Comparison of ENCODE assay signal across 24 cellular contexts in the genomic region with DNA sequence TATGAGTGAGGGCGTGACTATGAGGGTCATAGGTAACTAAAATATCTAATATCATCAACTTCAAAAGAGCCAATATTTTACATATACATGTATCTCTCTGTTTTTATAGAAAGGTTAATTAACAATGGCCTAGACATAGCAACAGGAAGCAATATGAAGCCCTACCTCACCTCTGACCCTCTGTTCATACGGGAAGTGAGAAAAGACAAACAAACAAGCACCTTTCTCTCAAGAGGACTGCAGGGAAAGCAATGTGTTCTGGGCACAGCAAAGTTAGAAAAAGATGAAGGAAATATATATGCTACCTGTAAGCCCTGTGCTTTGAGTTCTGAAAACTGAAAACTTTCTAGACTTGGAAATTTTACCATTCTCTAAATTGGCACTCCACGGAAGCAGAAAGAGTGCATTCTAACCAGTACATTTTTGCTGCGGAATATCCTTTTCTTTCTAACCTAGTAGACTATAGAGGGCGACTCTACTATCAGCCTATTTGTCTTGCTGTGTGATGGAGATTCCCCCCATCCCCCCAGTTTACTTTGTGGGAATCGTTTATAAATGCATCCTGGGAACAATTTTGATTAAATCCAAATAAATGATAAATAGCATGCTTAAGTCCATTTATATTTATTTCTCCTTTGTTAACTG.
"Had no signal": no experiment of that assay in that cellular context is flagged by ENCODE, and none has a peak within 500 bp of the region (broad histone marks: within the 10 kb centered on the region; RNA-seq: fewer than 3 reads in every experiment).

No MANE protein-coding gene starts in this region.

- H3K27ac Mint-ChIP-seq: activated CD4-positive, alpha-beta T cell treated with anti-CD3 and anti-CD28 coated beads, Interleukin-2, amount 10 ng/mL, durations not matched to agents 24 days and 14 days; activated naive CD8-positive, alpha-beta T cell; progenitor cell of endocrine pancreas had no signal

- H3K4me3 ChIP-seq: coronary artery, left ventricle myocardium inferior, right atrium auricular region, skin epidermis, tibial nerve, vagina had no signal

- H3K4me3 Mint-ChIP-seq: activated CD4-positive, alpha-beta T cell treated with anti-CD3 and anti-CD28 coated beads, Interleukin-2, amount 10 ng/mL, durations not matched to agents 24 days and 14 days; activated naive CD8-positive, alpha-beta T cell; brain; central memory CD8-positive, alpha-beta T cell; nephron had no signal

- H3K4me1 Mint-ChIP-seq: activated CD4-positive, alpha-beta T cell treated with anti-CD3 and anti-CD28 coated beads, Interleukin-2, amount 10 ng/mL, durations not matched to agents 24 days and 14 days; central memory CD8-positive, alpha-beta T cell had no signal

- H3K4me1 ChIP-seq: right atrium auricular region, vagina had no signal

- H3K27me3 ChIP-seq: right atrium auricular region, tibial nerve, vagina had no signal

- H3K27me3 Mint-ChIP-seq: activated CD4-positive, alpha-beta T cell treated with anti-CD3 and anti-CD28 coated beads, Interleukin-2, amount 10 ng/mL, durations not matched to agents 24 days and 14 days; activated naive CD8-positive, alpha-beta T cell; brain; central memory CD8-positive, alpha-beta T cell; progenitor cell of endocrine pancreas had no signal

- DNase-seq: activated CD4-positive, alpha-beta T cell treated with anti-CD3 and anti-CD28 coated beads, Interleukin-2, amount 10 ng/mL, durations not matched to agents 24 days and 14 days; activated CD4-positive, CD25-positive, alpha-beta regulatory T cell; activated CD8-positive, alpha-beta memory T cell treated with anti-CD3 and anti-CD28 coated beads, Interleukin-2, amount 50 U/mL, for 48 hours; activated gamma-delta T cell treated with Interleukin-2 at 50 U/mL for 16 hours; amniotic stem cell; effector CD4-positive, alpha-beta T cell; foreskin fibroblast; hypothalamus; left ventricle myocardium inferior; occipital lobe; stimulated activated CD4-positive, alpha-beta T cell treated with anti-CD3 and anti-CD28 coated beads, Interleukin-15, amount 100 ng/mL, for 24 hours; stimulated activated CD4-positive, alpha-beta T cell treated with anti-CD3 and anti-CD28 coated beads, Interleukin-4, amount 100 ng/mL, for 24 hours; stimulated activated naive CD4-positive, alpha-beta T cell treated with Interleukin-2 at 50 U/mL for 16 hours; substantia nigra had no signal

- H3K36me3 Mint-ChIP-seq: activated naive CD8-positive, alpha-beta T cell; brain had no signal

- H3K9me3 ChIP-seq: left ventricle myocardium inferior, right atrium auricular region, vagina had no signal

- H3K27ac ChIP-seq: coronary artery, left ventricle myocardium inferior, right atrium auricular region, skin epidermis, tibial nerve, vagina had no signal

- H3K36me3 ChIP-seq: left ventricle myocardium inferior, right atrium auricular region, tibial nerve, vagina had no signal

- H3K9me3 Mint-ChIP-seq: nephron had no signal
